In the genomic region with DNA sequence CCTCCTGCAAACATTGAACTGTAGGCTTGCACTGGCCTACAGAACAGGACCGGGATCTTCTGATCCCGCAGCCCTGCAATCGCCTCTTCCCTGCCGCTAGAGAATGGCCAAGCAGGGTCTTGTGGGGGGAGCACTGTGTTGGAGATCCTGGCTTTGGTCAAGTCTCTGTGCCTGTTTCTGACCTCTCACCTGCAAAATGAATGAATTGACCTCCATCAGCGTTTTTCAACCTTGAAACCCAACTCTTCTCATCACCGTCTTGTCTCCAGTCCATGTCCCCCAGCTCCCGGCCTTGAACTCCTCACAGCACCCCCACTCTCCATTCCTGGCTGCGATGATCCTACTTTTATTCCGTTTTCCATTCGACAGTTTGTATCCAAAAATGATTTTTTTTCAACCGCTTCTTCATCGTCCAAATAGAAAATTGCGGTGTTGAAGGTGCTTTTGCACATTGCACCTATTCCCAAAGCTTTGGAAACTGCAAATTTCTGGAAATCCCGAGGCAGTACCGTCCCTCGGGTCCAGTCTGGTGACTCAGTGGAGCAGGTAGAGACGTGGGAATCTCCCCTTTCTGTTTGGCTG, we compare ENCODE assay signal across 10 cellular contexts. TPM values are rescaled to one million over a fixed set of nuclear protein-coding genes. Genes with fewer than 3 reads are reported as not detected.
DNase-seq lines count a peak whose midpoint lies in the region; ATAC-seq, FAIRE-seq and TF ChIP-seq lines count a peak whose summit lies in the region.
"Had no signal": no experiment of that assay in that cellular context is flagged by ENCODE, and none has a peak within 500 bp of the region (broad histone marks: within the 10 kb centered on the region; RNA-seq: fewer than 3 reads in every experiment).

No MANE protein-coding gene starts in this region.

- peaks cover 7% of the 10 kb centered on the region for H3K36me3 Mint-ChIP-seq in CD4-positive, CD25-positive, alpha-beta regulatory T cell
- H3K36me3 Mint-ChIP-seq in dendritic cell treated with granulocyte-macrophage colony-stimulating factor and Interleukin-4, amounts not matched to agents 40 ng/mL and 50 ng/mL, for 4 days (ENCODE audit: low read depth), result peaks cover 60% of the 10 kb centered on the region

- H2BK120ac ChIP-seq in neuronal stem cell (ENCODE audit: low read depth, low read length), result no peak overlapping the region

- no peak overlapping the region for H3K14ac ChIP-seq in neuronal stem cell (ENCODE audit: low read length)

- peak overlapping the region; percentile 90 to 100 (median 98) for H3K4me3 Mint-ChIP-seq in CD4-positive, CD25-positive, alpha-beta regulatory T cell
- H3K4me3 Mint-ChIP-seq in dendritic cell treated with granulocyte-macrophage colony-stimulating factor and Interleukin-4, amounts not matched to agents 40 ng/mL and 50 ng/mL, for 4 days, result peak overlapping the region; percentile 90

- no peak for ATAC-seq in CD4-positive, CD25-positive, alpha-beta regulatory T cell (ENCODE audit: low read depth in 2 of 2)
- no peak for ATAC-seq in HG02840 (IDR thresholded peaks at IDR 0.05; ENCODE audit: low FRiP score, unreplicated experiment)
- ATAC-seq: activated naive CD4-positive, alpha-beta T cell treated with anti-CD3 and anti-CD28 coated beads, Interleukin-2, amount 50 U/mL, for 72 hours had no signal

- H3K9ac ChIP-seq in Loucy (ENCODE audit: low read depth, low read length, poor library complexity, severe bottlenecking) (peak overlapping the region; percentile 83), neuronal stem cell (ENCODE audit: low read depth, low read length, poor library complexity) (peak overlapping the region; percentile 25)

- H3K79me1 ChIP-seq in neuronal stem cell (ENCODE audit: low read depth, low read length), result peaks cover 16% of the 10 kb centered on the region

- H3K4ac ChIP-seq in neuronal stem cell (ENCODE audit: low read length), result no peak overlapping the region

- peaks cover 11 to 80% (median 52%) of the 10 kb centered on the region in 4 donors for H3K4me1 Mint-ChIP-seq in CD4-positive, CD25-positive, alpha-beta regulatory T cell
- H3K4me1 Mint-ChIP-seq in dendritic cell treated with granulocyte-macrophage colony-stimulating factor and Interleukin-4, amounts not matched to agents 40 ng/mL and 50 ng/mL, for 4 days (ENCODE audit: low read depth), result peaks cover 81% of the 10 kb centered on the region

- no peak overlapping the region for H3K23ac ChIP-seq in neuronal stem cell (ENCODE audit: low read depth, low read length, poor library complexity)

- H2AK5ac ChIP-seq in neuronal stem cell (ENCODE audit: low read depth, low read length), result peak overlapping the region; percentile 72

- H3K79me2 ChIP-seq in Loucy (ENCODE audit: insufficient read depth, low read length), result peaks cover 94% of the 10 kb centered on the region

- FAIRE-seq in GM12892 (lab: Jason Lieb, UNC), result no peak
- FAIRE-seq: RCC 7860 had no signal

- no peak overlapping the region for H4K91ac ChIP-seq in neuronal stem cell (ENCODE audit: low read depth, low read length, poor library complexity)

- H3K27me3 ChIP-seq in CD4-positive, CD25-positive, alpha-beta regulatory T cell (ENCODE audit: control insufficient read depth, insufficient read depth, low read length), result no peaks in the 10 kb centered on the region
- H3K27me3 ChIP-seq in Loucy (ENCODE audit: insufficient read depth, low read length, poor library complexity, severe bottlenecking), result no peaks in the 10 kb centered on the region
- H3K27me3 ChIP-seq in neuronal stem cell (ENCODE audit: control insufficient read depth in 3 of 3, insufficient read depth in 3 of 3, low read depth in 1 of 3, low read length in 3 of 3), result peaks cover 0 to 4% (median 0%) of the 10 kb centered on the region in 3 experiments

- no peak overlapping the region for H3K27ac ChIP-seq in CD4-positive, CD25-positive, alpha-beta regulatory T cell (ENCODE audit: insufficient read depth, low read length, poor library complexity, severe bottlenecking)
- no peak overlapping the region for H3K27ac ChIP-seq in neuronal stem cell (replicated peaks; ENCODE audit: low read length)

- H2BK12ac ChIP-seq in neuronal stem cell (ENCODE audit: low read length), result no peak overlapping the region

- H3K4me2 ChIP-seq in Loucy (ENCODE audit: low read depth, low read length, poor library complexity, severe bottlenecking) (peak overlapping the region; percentile 90), neuronal stem cell (ENCODE audit: insufficient read depth, low read length, poor library complexity, severe bottlenecking) (no peak overlapping the region)

- TF ChIP-seq CTCF in Loucy (conservative IDR thresholded peaks at IDR 0.05; ENCODE audit: low read length), result no peak

- intact Hi-C loops in dendritic cell treated with granulocyte-macrophage colony-stimulating factor and Interleukin-4, amounts not matched to agents 40 ng/mL and 50 ng/mL, for 4 days (cut with micrococcal nuclease), result loop anchor here (5.0 to 10.0 kb wide), 3 partner anchors 35 to 107 kb away; no protein-coding TSS in a partner anchor

- no peaks in the 10 kb centered on the region for H3K36me3 ChIP-seq in CD4-positive, CD25-positive, alpha-beta regulatory T cell (ENCODE audit: control insufficient read depth, insufficient read depth, low read length)
- H3K36me3 ChIP-seq in Loucy (ENCODE audit: insufficient read depth, low read length) (no peaks in the 10 kb centered on the region), neuronal stem cell (replicated peaks in 1 of 2; ENCODE audit: control insufficient read depth in 2 of 2, insufficient read depth in 2 of 2, low read length in 2 of 2) (peaks cover 7 to 31% of the 10 kb centered on the region in 2 donors)

- DNase-seq in CD4-positive, CD25-positive, alpha-beta regulatory T cell, result no peak
- DNase-seq in neuronal stem cell (ENCODE audit: low spot score) (no peak), GM12892 (ENCODE audit: insufficient read length) (no peak), SKM-1 (lab: John Stamatoyannopoulos, UW; ENCODE audit: unreplicated experiment) (no peak), NCI-H1105 treated with DMSO at 0.1 percent for 48 hours (lab: John Stamatoyannopoulos, UW) (no peak)

- no peaks in the 10 kb centered on the region for H3F3A ChIP-seq in Loucy (ENCODE audit: low read depth)

- H3K4me1 ChIP-seq in CD4-positive, CD25-positive, alpha-beta regulatory T cell (ENCODE audit: control insufficient read depth, insufficient read depth, low read length, poor library complexity, severe bottlenecking), result peaks cover 56% of the 10 kb centered on the region
- H3K4me1 ChIP-seq in Loucy (ENCODE audit: insufficient read depth, low read length, poor library complexity, severe bottlenecking) (peaks cover 52% of the 10 kb centered on the region), neuronal stem cell (ENCODE audit: control insufficient read depth in 2 of 2, insufficient read depth in 1 of 2, low read depth in 1 of 2, low read length in 2 of 2) (peaks cover 24 to 33% of the 10 kb centered on the region in 2 donors)

- peaks cover 0 to 1% (median 0%) of the 10 kb centered on the region in 7 donors for H3K9me3 Mint-ChIP-seq in CD4-positive, CD25-positive, alpha-beta regulatory T cell
- no peaks in the 10 kb centered on the region for H3K9me3 Mint-ChIP-seq in dendritic cell treated with granulocyte-macrophage colony-stimulating factor and Interleukin-4, amounts not matched to agents 40 ng/mL and 50 ng/mL, for 4 days
- H3K9me3 Mint-ChIP-seq: activated naive CD4-positive, alpha-beta T cell treated with anti-CD3 and anti-CD28 coated beads, Interleukin-2, amount 50 U/mL, for 72 hours had no signal

- H3K9me3 ChIP-seq in CD4-positive, CD25-positive, alpha-beta regulatory T cell (ENCODE audit: control insufficient read depth in 2 of 2, low read length in 2 of 2), result no peaks in the 10 kb centered on the region
- H3K9me3 ChIP-seq in Loucy (ENCODE audit: insufficient read depth, low read depth, low read length) (no peaks in the 10 kb centered on the region), neuronal stem cell (replicated peaks in 1 of 2; ENCODE audit: control insufficient read depth in 2 of 2, insufficient read depth in 1 of 2, low read depth in 1 of 2, low read length in 2 of 2) (no peaks in the 10 kb centered on the region)

- no peak for TF ChIP-seq POLR2A in GM12892 (IDR thresholded peaks at IDR 0.05; ENCODE audit: low read depth, low read length)

- H3K27ac Mint-ChIP-seq in CD4-positive, CD25-positive, alpha-beta regulatory T cell, result peak overlapping the region; percentile 56 to 75 (median 56)
- peak overlapping the region; percentile 88 for H3K27ac Mint-ChIP-seq in dendritic cell treated with granulocyte-macrophage colony-stimulating factor and Interleukin-4, amounts not matched to agents 40 ng/mL and 50 ng/mL, for 4 days

- no peak overlapping the region for H4K8ac ChIP-seq in neuronal stem cell (ENCODE audit: low read depth, low read length)

- H4K20me1 ChIP-seq in Loucy (ENCODE audit: insufficient read depth, low read length, poor library complexity, severe bottlenecking), result peaks cover 75% of the 10 kb centered on the region

- H2AFZ ChIP-seq in Loucy (ENCODE audit: low read length), result no peak overlapping the region
- no peak overlapping the region for H2AFZ ChIP-seq in neuronal stem cell (ENCODE audit: low read length)

- H3K4me3 ChIP-seq in CD4-positive, CD25-positive, alpha-beta regulatory T cell (ENCODE audit: low read depth, low read length), result peak overlapping the region; percentile 76
- H3K4me3 ChIP-seq in Loucy (ENCODE audit: low read length, poor library complexity, severe bottlenecking), result peak overlapping the region; percentile 91
- H3K4me3 ChIP-seq in neuronal stem cell (ENCODE audit: low read length in 2 of 2), result peak overlapping the region in 1 of 2 donors; percentile 79

- H3K9me2 ChIP-seq in Loucy (replicated peaks; ENCODE audit: low read depth, low read length), result no peaks in the 10 kb centered on the region

- WGBS in neuronal stem cell (ENCODE audit: extremely low coverage in 2 of 2, insufficient read length in 2 of 2, insufficient replicate concordance in 1 of 2), 2 donors, result no CpG with 5 or more reads among the region's 17 CpGs

- no peaks in the 10 kb centered on the region for H3K27me3 Mint-ChIP-seq in CD4-positive, CD25-positive, alpha-beta regulatory T cell
- no peaks in the 10 kb centered on the region for H3K27me3 Mint-ChIP-seq in dendritic cell treated with granulocyte-macrophage colony-stimulating factor and Interleukin-4, amounts not matched to agents 40 ng/mL and 50 ng/mL, for 4 days

- no peak overlapping the region for H2BK5ac ChIP-seq in neuronal stem cell (ENCODE audit: low read length)

- no peak overlapping the region for H3K18ac ChIP-seq in neuronal stem cell (ENCODE audit: low read length)

- H2BK15ac ChIP-seq in neuronal stem cell (ENCODE audit: low read length), result no peak overlapping the region

RNA-seq across cellular contexts. Expression of a gene that starts 2.0 kb away (rescaled TPM):
- 252 TPM for total RNA-seq in CD4-positive, CD25-positive, alpha-beta regulatory T cell
- 1 to 10 TPM; 3.4 to 6.7 (median 4.9) TPM for polyA plus RNA-seq in CD4-positive, CD25-positive, alpha-beta regulatory T cell
- polyA plus RNA-seq in neuronal stem cell (2013, experiment 1 of 2), result 22.7 TPM
- polyA plus RNA-seq in neuronal stem cell (2013, experiment 2 of 2), result 23.8 TPM
- polyA plus RNA-seq in GM12892 (2012; ENCODE audit: missing spikeins), result 126 TPM

RNA-seq across cellular contexts. Expression of a gene that starts 2.3 kb away (rescaled TPM):
- 26.9 TPM for total RNA-seq in CD4-positive, CD25-positive, alpha-beta regulatory T cell
- 10 to 100 TPM; 11.0 to 12.7 (median 11.1) TPM for polyA plus RNA-seq in CD4-positive, CD25-positive, alpha-beta regulatory T cell
- 26.5 TPM for polyA plus RNA-seq in neuronal stem cell (2013, experiment 1 of 2)
- 27.2 TPM for polyA plus RNA-seq in neuronal stem cell (2013, experiment 2 of 2)
- 16.3 TPM for polyA plus RNA-seq in GM12892 (2012; ENCODE audit: missing spikeins)

RNA-seq across cellular contexts. Expression of a gene that starts 50.9 kb away (rescaled TPM):
- total RNA-seq in CD4-positive, CD25-positive, alpha-beta regulatory T cell, result 2.3 TPM
- polyA plus RNA-seq in CD4-positive, CD25-positive, alpha-beta regulatory T cell, result under 1 TPM in 3 of 4 donors, not detected in 1; 0.03 to 0.65 (median 0.06) TPM
- 21.3 TPM for polyA plus RNA-seq in neuronal stem cell (2013, experiment 1 of 2)
- polyA plus RNA-seq in neuronal stem cell (2013, experiment 2 of 2), result 22.3 TPM
- polyA plus RNA-seq in GM12892 (2012; ENCODE audit: missing spikeins), result 0.49 TPM
